18 cellular contexts compared by ENCODE assay signal in the genomic region with DNA sequence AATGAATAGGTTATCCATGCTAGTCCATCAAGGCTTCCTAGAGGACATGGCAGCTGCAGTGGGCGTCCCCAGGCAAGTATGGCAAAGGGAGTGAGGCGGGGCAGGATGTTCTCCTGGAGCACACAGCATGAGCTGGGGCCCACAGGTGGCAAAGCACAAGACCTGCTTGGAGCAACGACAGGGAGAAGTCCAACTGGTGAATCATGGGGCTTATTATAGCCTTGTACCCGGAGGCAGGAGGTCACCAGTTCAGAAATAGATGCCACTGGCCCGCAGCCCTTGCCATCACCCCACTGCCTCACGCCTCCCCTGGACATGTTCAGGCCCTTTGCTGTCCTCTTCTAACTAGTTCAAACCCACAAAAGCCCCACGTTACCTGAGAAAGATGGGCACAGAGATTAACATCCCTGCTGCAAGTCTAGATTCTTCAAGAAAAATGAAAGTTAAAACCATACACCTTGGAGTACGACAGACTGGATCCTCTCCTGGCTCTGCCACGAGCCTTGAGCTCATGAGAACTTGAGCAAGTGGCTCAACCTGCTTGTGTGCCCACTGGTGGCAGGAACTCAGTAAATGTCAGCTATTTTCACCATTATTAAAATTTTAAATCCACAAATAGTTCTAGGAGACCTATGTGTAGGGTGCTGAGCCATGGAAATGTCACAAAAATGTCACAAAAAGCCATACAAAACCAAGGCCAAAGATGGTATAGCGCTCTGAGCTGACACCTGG. TPM values are rescaled to one million over a fixed set of nuclear protein-coding genes. Genes with fewer than 3 reads are reported as not detected.
A peak's percentile ranks its signal among the peaks of the same experiment; 100 is the strongest.
DNase-seq lines count a peak whose midpoint lies in the region; ATAC-seq and TF ChIP-seq lines count a peak whose summit lies in the region.
"Had no signal": no experiment of that assay in that cellular context is flagged by ENCODE, and none has a peak within 500 bp of the region (broad histone marks: within the 10 kb centered on the region; RNA-seq: fewer than 3 reads in every experiment).

No MANE protein-coding gene starts in this region.

- no peak overlapping the region for H3K27ac Mint-ChIP-seq in CD4-positive, alpha-beta memory T cell
- H3K27ac Mint-ChIP-seq: activated CD8-positive, alpha-beta T cell treated with anti-CD3 and anti-CD28 coated beads, Interleukin-2, amount 10 ng/mL, durations not matched to agents 7 days and 5 days; activated T-helper 1 cell treated with anti-CD3 and anti-CD28 coated beads, Interleukin-12 subunit alpha, Interleukin-12 subunit beta, Interleukin-2, Interleukin-4 antibody, amounts not matched to agents 30 ng/mL and 10 ng/mL and 1 ng/mL, durations not matched to agents 14 hours and 24 hours and 36 hours; stimulated activated memory B cell treated with anti-CD40 and anti-IgM and Interleukin-4, amounts not matched to agents 10 μg/mL and 1 μg/mL and 100 μg/mL, for 72 hours had no signal

- no peak overlapping the region for H3K4me3 ChIP-seq in PC-3 (ENCODE audit: low read length)
- H3K4me3 ChIP-seq in breast epithelium, result no peak overlapping the region
- H3K4me3 ChIP-seq in smooth muscle cell, result no peak overlapping the region
- H3K4me3 ChIP-seq in CD4-positive, alpha-beta memory T cell (ENCODE audit: low read length in 2 of 2), result no peak overlapping the region
- H3K4me3 ChIP-seq: BLaER1 treated with 17β-estradiol and CSF1 and Interleukin-3, amounts not matched to agents 10 nM and 100 nM; esophagus muscularis mucosa; tibial nerve had no signal

- TF ChIP-seq CTCF in PC-3 (conservative IDR thresholded peaks at IDR 0.05; ENCODE audit: low read depth, low read length) (peak; percentile 47), breast epithelium (IDR thresholded peaks at IDR 0.05) (no peak), smooth muscle cell (IDR thresholded peaks at IDR 0.05; ENCODE audit: borderline replicate concordance, insufficient read depth, poor library complexity, severe bottlenecking) (peak; percentile 30)

- no peaks in the 10 kb centered on the region for H3K79me2 ChIP-seq in PC-3 (ENCODE audit: low read length)
- H3K79me2 ChIP-seq in smooth muscle cell (ENCODE audit: low read depth), result no peaks in the 10 kb centered on the region

- H3K9me3 ChIP-seq in PC-3 (ENCODE audit: low read length) (no peaks in the 10 kb centered on the region), breast epithelium (no peaks in the 10 kb centered on the region), smooth muscle cell (replicated peaks; ENCODE audit: low read depth) (no peaks in the 10 kb centered on the region)
- H3K9me3 ChIP-seq in CD4-positive, alpha-beta memory T cell (ENCODE audit: control insufficient read depth in 1 of 2, low read length in 2 of 2), result no peaks in the 10 kb centered on the region
- H3K9me3 ChIP-seq: BLaER1 treated with 17β-estradiol and CSF1 and Interleukin-3, amounts not matched to agents 10 nM and 100 nM; esophagus muscularis mucosa; tibial nerve had no signal

- no peak overlapping the region for H2AFZ ChIP-seq in PC-3 (ENCODE audit: low read length)
- H2AFZ ChIP-seq in smooth muscle cell (ENCODE audit: low read depth), result no peak overlapping the region

- no peaks in the 10 kb centered on the region for H3K36me3 ChIP-seq in PC-3 (ENCODE audit: low read depth, low read length)
- no peaks in the 10 kb centered on the region for H3K36me3 ChIP-seq in breast epithelium
- H3K36me3 ChIP-seq in smooth muscle cell (ENCODE audit: low read depth), result no peaks in the 10 kb centered on the region
- H3K36me3 ChIP-seq in CD4-positive, alpha-beta memory T cell (ENCODE audit: insufficient read depth, low read length), result no peaks in the 10 kb centered on the region
- H3K36me3 ChIP-seq: BLaER1 treated with 17β-estradiol and CSF1 and Interleukin-3, amounts not matched to agents 10 nM and 100 nM; esophagus muscularis mucosa; tibial nerve had no signal

- BruUV-seq in PC-3 (replicated peaks; lab: Mats Ljungman, UMichigan), result no TSS peak

- H3K4me3 Mint-ChIP-seq in CD4-positive, alpha-beta memory T cell, result no peak overlapping the region
- H3K4me3 Mint-ChIP-seq: activated CD8-positive, alpha-beta T cell treated with anti-CD3 and anti-CD28 coated beads, Interleukin-2, amount 10 ng/mL, durations not matched to agents 7 days and 5 days; activated T-helper 1 cell treated with anti-CD3 and anti-CD28 coated beads, Interleukin-12 subunit alpha, Interleukin-12 subunit beta, Interleukin-2, Interleukin-4 antibody, amounts not matched to agents 30 ng/mL and 10 ng/mL and 1 ng/mL, durations not matched to agents 14 hours and 24 hours and 36 hours; stimulated activated memory B cell treated with anti-CD40 and anti-IgM and Interleukin-4, amounts not matched to agents 10 μg/mL and 1 μg/mL and 100 μg/mL, for 72 hours had no signal

- peaks cover 14 to 33% (median 19%) of the 10 kb centered on the region in 4 donors for H3K4me1 Mint-ChIP-seq in CD4-positive, alpha-beta memory T cell

- H3K9ac ChIP-seq in PC-3 (ENCODE audit: low read length), result no peak overlapping the region
- H3K9ac ChIP-seq in smooth muscle cell (ENCODE audit: low read depth), result no peak overlapping the region
- H3K9ac ChIP-seq: BLaER1 treated with 17β-estradiol and CSF1 and Interleukin-3, amounts not matched to agents 10 nM and 100 nM had no signal

- no peaks in the 10 kb centered on the region for H3K36me3 Mint-ChIP-seq in CD4-positive, alpha-beta memory T cell
- H3K36me3 Mint-ChIP-seq: mesothelial cell of epicardium; stimulated activated memory B cell treated with anti-CD40 and anti-IgM and Interleukin-4, amounts not matched to agents 10 μg/mL and 1 μg/mL and 100 μg/mL, for 72 hours had no signal

- TF ChIP-seq POLR2A in breast epithelium (IDR thresholded peaks at IDR 0.05), result no peak

- WGBS in smooth muscle cell (ENCODE audit: low lambda C conversion rate), result 86% methylated on average over 10 of the region's 10 CpGs

- H3K9me2 ChIP-seq in PC-3 (replicated peaks; ENCODE audit: low read length), result no peaks in the 10 kb centered on the region

- H3K9me3 Mint-ChIP-seq in CD4-positive, alpha-beta memory T cell, result no peaks in the 10 kb centered on the region
- H3K9me3 Mint-ChIP-seq: activated T-helper 1 cell treated with anti-CD3 and anti-CD28 coated beads, Interleukin-12 subunit alpha, Interleukin-12 subunit beta, Interleukin-2, Interleukin-4 antibody, amounts not matched to agents 30 ng/mL and 10 ng/mL and 1 ng/mL, durations not matched to agents 14 hours and 24 hours and 36 hours; mesothelial cell of epicardium; stimulated activated memory B cell treated with anti-CD40 and anti-IgM and Interleukin-4, amounts not matched to agents 10 μg/mL and 1 μg/mL and 100 μg/mL, for 72 hours had no signal

- DNase-seq in PC-3 (no peak), breast epithelium (ENCODE audit: low spot score in 2 of 2) (no peak), left cardiac atrium (peak; percentile 31), smooth muscle cell (lab: John Stamatoyannopoulos, UW; ENCODE audit: unreplicated experiment) (no peak), NCI-H1105 (lab: John Stamatoyannopoulos, UW) (no peak)
- no peak for DNase-seq in CD4-positive, alpha-beta memory T cell
- DNase-seq: activated CD8-positive, alpha-beta T cell treated with anti-CD3 and anti-CD28 coated beads, Interleukin-2, amount 10 ng/mL, durations not matched to agents 7 days and 5 days; amniotic stem cell; DMS153; dorsolateral prefrontal cortex; NCI-H748 treated with DMSO at 0.1 percent for 48 hours had no signal

- intact Hi-C loops in PC-3 (cut with micrococcal nuclease) (loop anchor here (1.0 kb wide), 1 partner anchor 263 kb away; no protein-coding TSS in a partner anchor), breast epithelium (cut with DNase I; ENCODE audit: low total_unique reads) (no loop called here), left cardiac atrium (cut with DNase I) (no loop called here)
- intact Hi-C loops in CD4-positive, alpha-beta memory T cell (cut with micrococcal nuclease), result no loop called here

- H4K20me1 ChIP-seq in PC-3 (ENCODE audit: low read length), result no peaks in the 10 kb centered on the region
- no peaks in the 10 kb centered on the region for H4K20me1 ChIP-seq in smooth muscle cell (ENCODE audit: low read depth)

- H3K27me3 Mint-ChIP-seq in CD4-positive, alpha-beta memory T cell, result peaks cover 5 to 9% of the 10 kb centered on the region in 2 donors

- ATAC-seq in PC-3 (no peak), left cardiac atrium (peak; percentile 16 to 54), HG03196 (IDR thresholded peaks at IDR 0.05; ENCODE audit: unreplicated experiment) (no peak)
- ATAC-seq: activated CD8-positive, alpha-beta T cell treated with anti-CD3 and anti-CD28 coated beads, Interleukin-2, amount 10 ng/mL, durations not matched to agents 7 days and 5 days; stimulated activated memory B cell treated with anti-CD40 and anti-IgM and Interleukin-4, amounts not matched to agents 10 μg/mL and 1 μg/mL and 100 μg/mL, for 72 hours had no signal

- H3K4me1 ChIP-seq in PC-3 (ENCODE audit: insufficient read depth, low read length) (peaks cover 45% of the 10 kb centered on the region), breast epithelium (peaks cover 7 to 10% of the 10 kb centered on the region in 2 donors), smooth muscle cell (ENCODE audit: low read depth) (peaks cover 19% of the 10 kb centered on the region)
- H3K4me1 ChIP-seq in CD4-positive, alpha-beta memory T cell (ENCODE audit: insufficient read depth, low read length), result peaks cover 20% of the 10 kb centered on the region

- H3F3A ChIP-seq in PC-3 (ENCODE audit: low read length, unreplicated experiment) (no peaks in the 10 kb centered on the region), smooth muscle cell (ENCODE audit: low read depth) (peaks cover 7% of the 10 kb centered on the region)

- H3K4me2 ChIP-seq in PC-3 (ENCODE audit: low read length) (no peak overlapping the region), smooth muscle cell (no peak overlapping the region)

- POLR2A ChIA-PET in PC-3 (lab: Charles Lee; ENCODE audit: unreplicated experiment), result no interaction called here
- POLR2A ChIA-PET in CD4-positive, alpha-beta memory T cell (lab: Charles Lee; ENCODE audit: partially characterized antibody), result no interaction called here

- H3K27me3 ChIP-seq in PC-3 (ENCODE audit: low read length), result no peaks in the 10 kb centered on the region
- H3K27me3 ChIP-seq in breast epithelium, result no peaks in the 10 kb centered on the region
- H3K27me3 ChIP-seq in smooth muscle cell (ENCODE audit: low read depth), result no peaks in the 10 kb centered on the region
- no peaks in the 10 kb centered on the region for H3K27me3 ChIP-seq in CD4-positive, alpha-beta memory T cell (ENCODE audit: insufficient read depth, low read length)
- H3K27me3 ChIP-seq: BLaER1 treated with 17β-estradiol and CSF1 and Interleukin-3, amounts not matched to agents 10 nM and 100 nM; dorsolateral prefrontal cortex; esophagus muscularis mucosa; tibial nerve had no signal

- CTCF ChIA-PET in PC-3 (lab: Charles Lee), result interaction anchor here (1.0 to 2.5 kb wide), 2 partner anchors 51 to 78 kb away, joined by 6 read pairs; no protein-coding TSS in a partner anchor
- CTCF ChIA-PET in CD4-positive, alpha-beta memory T cell (lab: Charles Lee; ENCODE audit: partially characterized antibody), result interaction anchor here (2.7 kb wide), 1 partner anchor 51 kb away, joined by 11 read pairs; no protein-coding TSS in a partner anchor

- no peak overlapping the region for H3K27ac ChIP-seq in PC-3 (ENCODE audit: low read length)
- H3K27ac ChIP-seq in breast epithelium, result peak overlapping the region; percentile 8 to 61
- no peak overlapping the region for H3K27ac ChIP-seq in smooth muscle cell (ENCODE audit: low read depth)
- no peak overlapping the region for H3K27ac ChIP-seq in CD4-positive, alpha-beta memory T cell (ENCODE audit: low read depth, low read length)
- H3K27ac ChIP-seq: BLaER1 treated with 17β-estradiol and CSF1 and Interleukin-3, amounts not matched to agents 10 nM and 100 nM; esophagus muscularis mucosa had no signal

RNA-seq across cellular contexts. Expression of a gene that starts 1.8 kb away (rescaled TPM):
- total RNA-seq in PC-3 (2014; rRNA removed) (7.5 and 9.6 TPM in 2 replicates), breast epithelium (10 to 100 TPM; 13.6 to 21.5 (median 19.0) TPM), left cardiac atrium (1 to 10 TPM; 2.5 to 3.6 TPM), smooth muscle cell (3.1 and 4.6 TPM in 2 replicates)
- 1.5 and 3.0 TPM in 2 replicates for polyA plus RNA-seq in smooth muscle cell
- total RNA-seq in CD4-positive, alpha-beta memory T cell, result 1 to 10 TPM; 2.2 to 2.4 TPM
- polyA plus RNA-seq in CD4-positive, alpha-beta memory T cell, result 1 to 10 TPM in 1 of 2 donors, under 1 TPM in 1; 0.35 to 1.2 TPM

Comparison
In these comparisons a context has a peak if more than half of its experiments do, and no peak if none do; other contexts are left out.
1. ATAC-seq: peak in left cardiac atrium (2 of 2); none in PC-3 (single experiment) and HG03196 (single experiment).
2. H3K27ac ChIP-seq: peak in breast epithelium (2 of 2); none in PC-3 (single experiment), smooth muscle cell (single experiment) and CD4-positive, alpha-beta memory T cell (single experiment).
3. CTCF ChIP-seq: peak in PC-3 (single experiment) and smooth muscle cell (single experiment); none in breast epithelium (0 of 3).